21 cellular contexts compared by ENCODE assay signal in the genomic region with DNA sequence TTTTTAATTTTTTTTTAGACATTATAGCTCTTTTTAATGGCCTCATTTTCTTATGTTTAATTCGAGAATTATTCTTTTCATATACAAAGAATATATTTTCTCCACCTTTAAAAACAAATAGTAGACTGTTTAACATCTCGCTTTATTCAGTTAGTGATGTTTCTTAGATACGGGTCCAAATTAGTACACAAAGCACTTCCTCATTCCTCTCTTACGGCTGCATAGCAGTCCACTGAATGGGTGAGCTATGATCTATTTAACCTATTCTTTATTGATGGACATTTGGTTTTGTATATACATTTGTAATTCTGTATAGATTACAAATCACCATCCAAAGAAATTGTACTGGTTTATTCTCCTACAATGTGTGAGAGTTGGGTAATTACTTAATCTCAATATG. TPM values are rescaled to one million over a fixed set of nuclear protein-coding genes. Genes with fewer than 3 reads are reported as not detected.
DNase-seq lines count a peak whose midpoint lies in the region; ATAC-seq, FAIRE-seq and TF ChIP-seq lines count a peak whose summit lies in the region.
"Had no signal": no experiment of that assay in that cellular context is flagged by ENCODE, and none has a peak within 500 bp of the region (broad histone marks: within the 10 kb centered on the region; RNA-seq: fewer than 3 reads in every experiment).

No MANE protein-coding gene starts in this region.

- H3K4me3 Mint-ChIP-seq in CD4-positive, CD25-positive, alpha-beta regulatory T cell = no peak overlapping the region
- no peak overlapping the region for H3K4me3 Mint-ChIP-seq in Calu3 (ENCODE audit: low read depth, unreplicated experiment)
- H3K4me3 Mint-ChIP-seq: CD4-positive, alpha-beta T cell; H9 had no signal

- no peaks in the 10 kb centered on the region for H3K4me1 ChIP-seq in CD4-positive, CD25-positive, alpha-beta regulatory T cell (ENCODE audit: control insufficient read depth, insufficient read depth, low read length, poor library complexity, severe bottlenecking)
- H3K4me1 ChIP-seq: Caco-2 had no signal

- no peak for FAIRE-seq in GM12891 (lab: Jason Lieb, UNC)
- FAIRE-seq: A204.1, GM19239, H1, HTR-8/SVneo had no signal

- intact Hi-C loops in Calu3 (cut with micrococcal nuclease; ENCODE audit: unreplicated experiment) = no loop called here

- ATAC-seq in CD4-positive, CD25-positive, alpha-beta regulatory T cell (ENCODE audit: low read depth in 2 of 2) = no peak

- H3K9me3 Mint-ChIP-seq in CD4-positive, CD25-positive, alpha-beta regulatory T cell = no peaks in the 10 kb centered on the region
- H3K9me3 Mint-ChIP-seq in Calu3 (ENCODE audit: low read depth, unreplicated experiment) = no peaks in the 10 kb centered on the region
- H3K9me3 Mint-ChIP-seq: CD4-positive, alpha-beta T cell had no signal

- H3K27me3 ChIP-seq in CD4-positive, CD25-positive, alpha-beta regulatory T cell (ENCODE audit: control insufficient read depth, insufficient read depth, low read length) = no peaks in the 10 kb centered on the region
- H3K27me3 ChIP-seq: BE2C had no signal

- no peaks in the 10 kb centered on the region for H3K27me3 Mint-ChIP-seq in CD4-positive, CD25-positive, alpha-beta regulatory T cell
- peaks cover 82% of the 10 kb centered on the region for H3K27me3 Mint-ChIP-seq in Calu3 (ENCODE audit: unreplicated experiment)
- H3K27me3 Mint-ChIP-seq: CD4-positive, alpha-beta T cell had no signal

- H3K27ac ChIP-seq in CD4-positive, CD25-positive, alpha-beta regulatory T cell (ENCODE audit: insufficient read depth, low read length, poor library complexity, severe bottlenecking) = no peak overlapping the region

- BruUV-seq in Calu3 (replicated peaks; lab: Mats Ljungman, UMichigan) = no TSS peak

- H3K4me1 Mint-ChIP-seq in CD4-positive, CD25-positive, alpha-beta regulatory T cell = peaks cover 9 to 28% (median 16%) of the 10 kb centered on the region in 4 donors
- no peaks in the 10 kb centered on the region for H3K4me1 Mint-ChIP-seq in Calu3 (ENCODE audit: low read depth, unreplicated experiment)

- H3K36me3 Mint-ChIP-seq in CD4-positive, CD25-positive, alpha-beta regulatory T cell = peaks cover 56% of the 10 kb centered on the region
- H3K36me3 Mint-ChIP-seq in Calu3 (ENCODE audit: insufficient read depth, unreplicated experiment) = no peaks in the 10 kb centered on the region

- TF ChIP-seq CTCF in Calu3 (IDR thresholded peaks at IDR 0.05; ENCODE audit: unreplicated experiment) = no peak

- DNase-seq in CD4-positive, CD25-positive, alpha-beta regulatory T cell = no peak
- no peak for DNase-seq in GM12891 (ENCODE audit: insufficient read length, low spot score)
- DNase-seq in RPMI8226 = peak; percentile 2
- peak; percentile 34 for DNase-seq in kidney tubule cell (ENCODE audit: low spot score)
- DNase-seq in Calu3 = no peak
- DNase-seq in NCI-H1092 (lab: John Stamatoyannopoulos, UW) = no peak
- DNase-seq in OCI-M2 (lab: John Stamatoyannopoulos, UW; ENCODE audit: unreplicated experiment) = no peak
- DNase-seq: ACHN; BE2C; C1 segment of cervical spinal cord; Caco-2; CD4-positive, alpha-beta T cell; DMS153; DMS79; H9; IMR-90 had no signal

- CTCF ChIA-PET in Calu3 (lab: Charles Lee) = interaction anchor here (1.2 to 1.3 kb wide), 2 partner anchors 22 to 38 kb away, joined by 4 read pairs; partner anchors contain the start of gene CDCA3

- peak overlapping the region in 2 of 3 donors; percentile 26 to 47 for H3K27ac Mint-ChIP-seq in CD4-positive, CD25-positive, alpha-beta regulatory T cell
- no peak overlapping the region for H3K27ac Mint-ChIP-seq in Calu3 (ENCODE audit: unreplicated experiment)
- H3K27ac Mint-ChIP-seq: CD4-positive, alpha-beta T cell; H9 had no signal

- no peaks in the 10 kb centered on the region for H3K9me3 ChIP-seq in CD4-positive, CD25-positive, alpha-beta regulatory T cell (ENCODE audit: control insufficient read depth in 2 of 2, low read length in 2 of 2)
- H3K9me3 ChIP-seq: BE2C, Caco-2 had no signal

- H3K36me3 ChIP-seq in CD4-positive, CD25-positive, alpha-beta regulatory T cell (ENCODE audit: control insufficient read depth, insufficient read depth, low read length) = peaks cover 54% of the 10 kb centered on the region
- H3K36me3 ChIP-seq: BE2C had no signal

- no peak overlapping the region for H3K4me3 ChIP-seq in CD4-positive, CD25-positive, alpha-beta regulatory T cell (ENCODE audit: low read depth, low read length)

- TF ChIP-seq POLR2A in GM12891 (IDR thresholded peaks at IDR 0.05; ENCODE audit: low read depth, low read length) = no peak

TF ChIP-seq in GM12891, 5 proteins besides CTCF, POLR2A, EP300 and RAD21:
- TF ChIP-seq PAX5 (IDR thresholded peaks at IDR 0.05; ENCODE audit: insufficient read depth, low read length, severe bottlenecking) (no peak), SPI1 (IDR thresholded peaks at IDR 0.05; ENCODE audit: low read depth, low read length) (peak; percentile 66)
TF ChIP-seq in GM12891: peak in this region for 1.

RNA-seq across cellular contexts. Expression of gene GPR162, which starts 8.3 kb away (rescaled TPM):
- not detected for total RNA-seq in CD4-positive, CD25-positive, alpha-beta regulatory T cell
- polyA plus RNA-seq in CD4-positive, CD25-positive, alpha-beta regulatory T cell = not detected
- polyA plus RNA-seq in GM12891 (2012; ENCODE audit: low read depth, missing spikeins) = 0.18 TPM
- total RNA-seq in Calu3 (2022) = not detected in 2 replicates
- total RNA-seq: CD4-positive, alpha-beta T cell had no signal

RNA-seq across cellular contexts. Expression of gene P3H3, which starts 14.8 kb away (rescaled TPM):
- 1.4 TPM for total RNA-seq in CD4-positive, CD25-positive, alpha-beta regulatory T cell
- polyA plus RNA-seq in CD4-positive, CD25-positive, alpha-beta regulatory T cell = 1 to 10 TPM in 1 of 4 donors, under 1 TPM in 2, not detected in 1; 0.64 to 1.2 (median 1.00) TPM
- polyA plus RNA-seq in GM12891 (2012; ENCODE audit: low read depth, missing spikeins) = 0.63 TPM
- total RNA-seq in Calu3 (2022) = 0.45 and 0.56 TPM in 2 replicates

RNA-seq across cellular contexts. Expression of gene CD4, which starts 24.0 kb away (rescaled TPM):
- total RNA-seq in CD4-positive, CD25-positive, alpha-beta regulatory T cell = 224 TPM
- 100 to 1,000 TPM; 312 to 330 (median 324) TPM for polyA plus RNA-seq in CD4-positive, CD25-positive, alpha-beta regulatory T cell
- polyA plus RNA-seq in GM12891 (2012; ENCODE audit: low read depth, missing spikeins) = 15.3 TPM
- not detected in 2 replicates for total RNA-seq in Calu3 (2022)
- total RNA-seq: Caco-2, Daoy had no signal

RNA-seq across cellular contexts. Expression of gene GNB3, which starts 27.4 kb away (rescaled TPM):
- not detected for total RNA-seq in CD4-positive, CD25-positive, alpha-beta regulatory T cell
- polyA plus RNA-seq in CD4-positive, CD25-positive, alpha-beta regulatory T cell = not detected
- 1.3 TPM for polyA plus RNA-seq in GM12891 (2012; ENCODE audit: low read depth, missing spikeins)
- not detected in 2 replicates for total RNA-seq in Calu3 (2022)

RNA-seq across cellular contexts. Expression of gene CDCA3, which starts 37.7 kb away (rescaled TPM):
- total RNA-seq in CD4-positive, CD25-positive, alpha-beta regulatory T cell = 1.9 TPM
- 1 to 10 TPM; 1.7 to 4.0 (median 2.1) TPM for polyA plus RNA-seq in CD4-positive, CD25-positive, alpha-beta regulatory T cell
- 45.0 TPM for polyA plus RNA-seq in GM12891 (2012; ENCODE audit: low read depth, missing spikeins)
- total RNA-seq in Calu3 (2022) = 47.9 and 57.1 TPM in 2 replicates

Comparison
In these comparisons a context has a peak if more than half of its experiments do, and no peak if none do; other contexts are left out.
1. DNase-seq: peak in RPMI8226 (single experiment) and kidney tubule cell (single experiment); none in CD4-positive, CD25-positive, alpha-beta regulatory T cell (0 of 3), GM12891 (single experiment), Calu3 (single experiment), NCI-H1092 (single experiment) and OCI-M2 (single experiment).
2. RNA of gene CD4, which starts 24.0 kb away (total RNA-seq): 224 TPM in CD4-positive, CD25-positive, alpha-beta regulatory T cell (single experiment); not detected in Calu3; every median in the first group is over 100 times any median in the second.